ENCODE assay signal across 8 cellular contexts in genomic region chrX:131816551-131817136, GRCh38.
DNase-seq lines count a peak whose midpoint lies in the region; ATAC-seq, FAIRE-seq and TF ChIP-seq lines count a peak whose summit lies in the region.

No MANE protein-coding gene starts in this region.

- H3K27me3 ChIP-seq in pancreas: no peaks in the 10 kb centered on the region
- H3K27me3 ChIP-seq in BE2C: no peaks in the 10 kb centered on the region

- peak; percentile 99 for FAIRE-seq in pancreas (lab: Jason Lieb, UNC)

- intact Hi-C loops in Right ventricle myocardium inferior (cut with DNase I) (no loop called here), cardiac septum (cut with DNase I) (no loop called here), pancreas (cut with DNase I) (no loop called here)

- H3K4me1 ChIP-seq in pancreas: no peaks in the 10 kb centered on the region
- no peaks in the 10 kb centered on the region for H3K4me1 ChIP-seq in BE2C

- peak; percentile 72 for ATAC-seq in Right ventricle myocardium inferior
- ATAC-seq in HG03558 (IDR thresholded peaks at IDR 0.05; ENCODE audit: extremely low read depth, unreplicated experiment): peak; percentile 34
- ATAC-seq in pancreas: peak; percentile 81 to 92 (median 86)

- H3K4me3 ChIP-seq in pancreas (peak overlapping the region in 3 of 4 donors; percentile 4 to 47 (median 39)), BE2C (ENCODE audit: low read depth, low read length) (no peak overlapping the region)

- no peaks in the 10 kb centered on the region for H3K36me3 ChIP-seq in pancreas
- H3K36me3 ChIP-seq in BE2C: peaks cover 17% of the 10 kb centered on the region

- DNase-seq in Right ventricle myocardium inferior (ENCODE audit: missing footprints) (no peak), cardiac septum (ENCODE audit: low spot score) (no peak), pancreas (peak in 3 of 6 donors; percentile 61 to 89 (median 88)), BE2C (no peak), progenitor cell of endocrine pancreas (ENCODE audit: low spot score, unreplicated experiment) (no peak)
- peak; percentile 65 to 72 for DNase-seq in activated CD4-positive, alpha-beta T cell treated with anti-CD3 and anti-CD28 coated beads, Interleukin-2, amount 50 U/mL, for 4 hours
- peak; percentile 48 for DNase-seq in effector CD8-positive, alpha-beta T cell (lab: John Stamatoyannopoulos, UW)

- H3K27me3 Mint-ChIP-seq in progenitor cell of endocrine pancreas: no peaks in the 10 kb centered on the region

- H3K36me3 Mint-ChIP-seq in progenitor cell of endocrine pancreas (ENCODE audit: insufficient read depth): peaks cover 61% of the 10 kb centered on the region

- H3K4me3 Mint-ChIP-seq in progenitor cell of endocrine pancreas (ENCODE audit: low read depth): no peak overlapping the region

- H3K27ac ChIP-seq in pancreas: peak overlapping the region in 1 of 4 donors; percentile 52

- 36 to 83% methylated on average over 9 of the region's 9 CpGs for WGBS in pancreas, 2 donors

- peaks cover 23% of the 10 kb centered on the region for H3K9me3 Mint-ChIP-seq in progenitor cell of endocrine pancreas (ENCODE audit: low read depth)

- no peaks in the 10 kb centered on the region for H3K4me1 Mint-ChIP-seq in progenitor cell of endocrine pancreas (ENCODE audit: low read depth)

- H3K27ac Mint-ChIP-seq in progenitor cell of endocrine pancreas: no peak overlapping the region

- H3K9me3 ChIP-seq in pancreas: no peaks in the 10 kb centered on the region
- H3K9me3 ChIP-seq in BE2C: no peaks in the 10 kb centered on the region

- TF ChIP-seq CTCF in pancreas (IDR thresholded peaks at IDR 0.05): peak in 2 of 4 donors; percentile 14 to 23
- no peak for TF ChIP-seq CTCF in BE2C (IDR thresholded peaks at IDR 0.05; ENCODE audit: low read depth, low read length)
- no peak for TF ChIP-seq CTCF in progenitor cell of endocrine pancreas (IDR thresholded peaks at IDR 0.05; ENCODE audit: unreplicated experiment)

Comparison
In these comparisons a context has a peak if more than half of its experiments do, and no peak if none do; other contexts are left out.
1. ATAC-seq: peak in every context shown above with its lines; median percentile 86 in pancreas; 72 in Right ventricle myocardium inferior; 34 in HG03558.
2. DNase-seq: peak in activated CD4-positive, alpha-beta T cell treated with anti-CD3 and anti-CD28 coated beads, Interleukin-2, amount 50 U/mL, for 4 hours (2 of 2) and effector CD8-positive, alpha-beta T cell (single experiment); none in Right ventricle myocardium inferior (single experiment), cardiac septum (single experiment), BE2C (single experiment) and progenitor cell of endocrine pancreas (single experiment).